Comparison of ENCODE assay signal across 9 cellular contexts in genomic region chr19:9885077-9885552, GRCh38. TPM values are rescaled to one million over a fixed set of nuclear protein-coding genes. Genes with fewer than 3 reads are reported as not detected.
DNase-seq lines count a peak whose midpoint lies in the region; ATAC-seq and TF ChIP-seq lines count a peak whose summit lies in the region.
"Had no signal": no experiment of that assay in that cellular context is flagged by ENCODE, and none has a peak within 500 bp of the region (broad histone marks: within the 10 kb centered on the region; RNA-seq: fewer than 3 reads in every experiment).

No MANE protein-coding gene starts in this region.

- H3K4me3 ChIP-seq in adrenal gland (no peak overlapping the region), cardiac muscle cell (no peak overlapping the region)

- H3K36me3 ChIP-seq in adrenal gland (replicated peaks in 1 of 2) = no peaks in the 10 kb centered on the region
- no peaks in the 10 kb centered on the region for H3K36me3 ChIP-seq in cardiac muscle cell

- TF ChIP-seq CTCF in adrenal gland (IDR thresholded peaks at IDR 0.05) (peak in 4 of 6 experiments; percentile 11 to 32 (median 25)), cardiac muscle cell (IDR thresholded peaks at IDR 0.05; ENCODE audit: low read depth, low read length) (peak; percentile 64)

- intact Hi-C loops in adrenal gland (cut with DNase I) = no loop called here
- intact Hi-C loops in posterior vena cava (cut with DNase I) = no loop called here

- H3K9me3 ChIP-seq in adrenal gland (replicated peaks in 1 of 3) (no peaks in the 10 kb centered on the region), cardiac muscle cell (ENCODE audit: low read depth) (no peaks in the 10 kb centered on the region)

- 45 to 66% (median 60%) methylated on average over 4 to 8 of the region's 8 CpGs for WGBS in adrenal gland, 4 donors

- no peak for TF ChIP-seq POLR2A in adrenal gland (IDR thresholded peaks at IDR 0.05)

- H3K4me1 ChIP-seq in adrenal gland (replicated peaks in 1 of 2) (no peaks in the 10 kb centered on the region), cardiac muscle cell (ENCODE audit: low read depth) (no peaks in the 10 kb centered on the region)

- H3K27ac ChIP-seq in adrenal gland (no peak overlapping the region), cardiac muscle cell (no peak overlapping the region)

- H3K27me3 ChIP-seq in adrenal gland (no peaks in the 10 kb centered on the region), cardiac muscle cell (no peaks in the 10 kb centered on the region)

- ATAC-seq in HG02938 (IDR thresholded peaks at IDR 0.05; ENCODE audit: unreplicated experiment) (no peak), HG02798 (IDR thresholded peaks at IDR 0.05; ENCODE audit: poor library complexity, unreplicated experiment) (no peak)

- DNase-seq in GM04504 (ENCODE audit: low read depth) (peak; percentile 18), adrenal gland (peak in 3 of 7 donors; percentile 6 to 51 (median 43)), cardiac muscle cell (ENCODE audit: low read depth in 1 of 2, low spot score in 1 of 2) (peak in 1 of 2 donors; percentile 74), posterior vena cava (ENCODE audit: low spot score) (peak; percentile 87), retina (no peak), DMS79 (lab: John Stamatoyannopoulos, UW) (no peak)
- DNase-seq: activated CD4-positive, alpha-beta T cell treated with anti-CD3 and anti-CD28 coated beads, Interleukin-2, amount 50 U/mL, for 1 hour had no signal

RNA-seq across cellular contexts. Expression of gene PIN1, which starts 50.0 kb away (rescaled TPM):
- 100 to 1,000 TPM in 7 of 8 donors, 10 to 100 TPM in 1; 75.5 to 177 (median 120) TPM for total RNA-seq in adrenal gland
- polyA plus RNA-seq in adrenal gland = 10 to 100 TPM; 28.5 to 95.2 (median 94.1) TPM
- total RNA-seq in cardiac muscle cell = 221 and 282 TPM in 2 replicates
- 270 and 309 TPM in 2 replicates for polyA plus RNA-seq in cardiac muscle cell
- 10 to 100 TPM; 54.0 to 62.4 TPM for total RNA-seq in posterior vena cava

RNA-seq across cellular contexts. Expression of gene OLFM2, which starts 51.2 kb away (rescaled TPM):
- total RNA-seq in adrenal gland (10 to 100 TPM; 36.5 to 76.2 (median 52.3) TPM), cardiac muscle cell (36.2 and 55.1 TPM in 2 replicates), posterior vena cava (1 to 10 TPM; 4.0 to 5.2 TPM)
- polyA plus RNA-seq in adrenal gland (10 to 100 TPM; 35.1 to 57.4 (median 51.4) TPM), cardiac muscle cell (27.1 and 40.3 TPM in 2 replicates)

RNA-seq across cellular contexts. Expression of gene UBL5, which starts 57.4 kb away (rescaled TPM):
- total RNA-seq in adrenal gland (100 to 1,000 TPM; 410 to 722 (median 460) TPM), cardiac muscle cell (511 and 816 TPM in 2 replicates), posterior vena cava (100 to 1,000 TPM; 260 to 295 TPM)
- polyA plus RNA-seq in adrenal gland (1,000 to 10,000 TPM in 2 of 3 donors, 100 to 1,000 TPM in 1; 352 to 2,424 (median 1,146) TPM), cardiac muscle cell (870 and 943 TPM in 2 replicates)

Comparison
In these comparisons a context has a peak if more than half of its experiments do, and no peak if none do; other contexts are left out.
1. DNase-seq: peak in GM04504 (single experiment) and posterior vena cava (single experiment); none in retina (single experiment) and DMS79 (single experiment).